In the genomic region with DNA sequence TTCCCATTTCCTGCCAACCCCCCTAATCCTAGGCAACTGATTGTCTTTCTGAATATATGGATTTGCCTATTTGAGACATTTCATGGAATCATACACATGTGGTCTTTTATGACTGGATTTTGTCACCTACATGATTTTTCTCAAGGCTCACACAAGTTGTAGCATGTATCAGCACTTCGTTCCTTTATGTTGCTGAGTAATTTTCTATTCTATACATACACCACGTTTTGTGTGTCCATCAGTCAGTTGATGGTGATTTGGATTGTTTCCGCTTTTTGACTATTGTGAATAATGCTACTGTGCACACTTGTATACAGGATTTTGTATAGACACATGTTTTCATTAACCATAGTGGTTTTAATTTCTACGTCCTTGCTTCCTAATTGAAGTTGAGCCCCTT, we compare ENCODE assay signal across 19 cellular contexts.
"Had no signal": no experiment of that assay in that cellular context is flagged by ENCODE, and none has a peak within 500 bp of the region (broad histone marks: within the 10 kb centered on the region; RNA-seq: fewer than 3 reads in every experiment).

No MANE protein-coding gene starts in this region.

- H3K9me3 ChIP-seq: SK-N-SH had no signal

- H3K4me2 ChIP-seq: SK-N-SH had no signal

- H3K9me2 ChIP-seq: SK-N-SH had no signal

- DNase-seq: KBM-7, MV-4-11, NCI-H1048, NCI-H1105, NCI-H1417, NCI-H1436 treated with DMSO at 0.1 percent for 48 hours, NCI-H1694, NCI-H187 treated with DMSO at 0.1 percent for 48 hours, NCI-H2029 treated with DMSO at 0.1 percent for 48 hours, NCI-H2171 treated with DMSO at 0.1 percent for 48 hours, NCI-H2227 treated with DMSO at 0.1 percent for 48 hours, NCI-H524 treated with DMSO at 0.1 percent for 48 hours, NCI-H69, NCI-H774, SHP77, SK-N-SH had no signal

- H3K27ac ChIP-seq: HL-60, RWPE1 had no signal

- ATAC-seq: Panc1 had no signal

- H3K9ac ChIP-seq: SK-N-SH had no signal
